ENCODE assay signal across 15 cellular contexts in genomic region chr14:80152166-80152565, GRCh38. TPM values are rescaled to one million over a fixed set of nuclear protein-coding genes. Genes with fewer than 3 reads are reported as not detected.
A peak's percentile ranks its signal among the peaks of the same experiment; 100 is the strongest.
DNase-seq lines count a peak whose midpoint lies in the region; TF ChIP-seq lines count a peak whose summit lies in the region.
"Had no signal": no experiment of that assay in that cellular context is flagged by ENCODE, and none has a peak within 500 bp of the region (broad histone marks: within the 10 kb centered on the region; RNA-seq: fewer than 3 reads in every experiment).

No MANE protein-coding gene starts in this region.

- no peaks in the 10 kb centered on the region for H3K36me3 ChIP-seq in SK-N-MC (ENCODE audit: insufficient read depth, low read length)

- H3K9me3 ChIP-seq in SK-N-MC (ENCODE audit: low read depth, low read length): no peaks in the 10 kb centered on the region
- H3K9me3 ChIP-seq: A549 had no signal

- peaks cover 17% of the 10 kb centered on the region for H3K4me1 Mint-ChIP-seq in osteocyte (ENCODE audit: unreplicated experiment)
- H3K4me1 Mint-ChIP-seq: CD14-positive monocyte had no signal

- peaks cover 13% of the 10 kb centered on the region for H3K9me3 Mint-ChIP-seq in osteocyte (ENCODE audit: unreplicated experiment)
- H3K9me3 Mint-ChIP-seq: CD14-positive monocyte; CD8-positive, alpha-beta T cell had no signal

- no peak overlapping the region for H3K9ac ChIP-seq in SK-N-MC (ENCODE audit: insufficient read length)

- intact Hi-C loops in posterior vena cava (cut with DNase I): no loop called here

- CTCF ChIA-PET in HEK293T (lab: Yijun Ruan, JAX): no interaction called here

- peaks cover 3% of the 10 kb centered on the region for H3K36me3 Mint-ChIP-seq in osteocyte (ENCODE audit: unreplicated experiment)
- H3K36me3 Mint-ChIP-seq: CD14-positive monocyte; CD8-positive, alpha-beta T cell had no signal

- peak; percentile 87 for DNase-seq in SK-N-MC (ENCODE audit: low read depth, low spot score)
- peak; percentile 57 for DNase-seq in epithelial cell of esophagus (ENCODE audit: low read depth)
- no peak for DNase-seq in osteocyte (ENCODE audit: extremely low spot score, unreplicated experiment)
- no peak for DNase-seq in posterior vena cava (ENCODE audit: low spot score)
- DNase-seq in GM20000 (ENCODE audit: low spot score): no peak
- no peak for DNase-seq in HEK293T (ENCODE audit: extremely low spot score)
- DNase-seq in NOMO-1 (lab: John Stamatoyannopoulos, UW; ENCODE audit: unreplicated experiment in 2 of 2): no peak
- DNase-seq: CD8-positive, alpha-beta T cell; COR-L47; DMS153; DMS79 treated with DMSO at 0.1 percent for 48 hours; EL; HCEC 1CT had no signal

- no peak overlapping the region; the same call in 1 of the 2 replicates for H3K4me3 ChIP-seq in SK-N-MC
- H3K4me3 ChIP-seq in epithelial cell of esophagus (ENCODE audit: low read length): no peak overlapping the region
- H3K4me3 ChIP-seq: A549 had no signal

- H3K27ac ChIP-seq in SK-N-MC: peak overlapping the region; percentile 73
- H3K27ac ChIP-seq: A549 had no signal

- H3K27ac Mint-ChIP-seq in osteocyte (ENCODE audit: unreplicated experiment): peak overlapping the region; percentile 83
- H3K27ac Mint-ChIP-seq: CD14-positive monocyte; CD8-positive, alpha-beta T cell had no signal

- TF ChIP-seq CTCF in epithelial cell of esophagus (IDR thresholded peaks at IDR 0.05; ENCODE audit: insufficient read depth, low read depth, low read length, missing control alignments) (no peak), osteocyte (IDR thresholded peaks at IDR 0.05) (no peak), GM20000 (IDR thresholded peaks at IDR 0.05; ENCODE audit: extremely low read depth, missing control alignments) (no peak)

- H3K4me3 Mint-ChIP-seq in osteocyte (ENCODE audit: unreplicated experiment): no peak overlapping the region
- H3K4me3 Mint-ChIP-seq: CD14-positive monocyte; CD8-positive, alpha-beta T cell had no signal

- no peaks in the 10 kb centered on the region for H3K27me3 Mint-ChIP-seq in osteocyte (ENCODE audit: unreplicated experiment)

- POLR2A ChIA-PET in HEK293T (lab: Yijun Ruan, JAX): no interaction called here

TF ChIP-seq in HEK293T, 16 proteins besides CTCF, POLR2A, EP300 and RAD21:
- no peak for TF ChIP-seq SUZ12 (IDR thresholded peaks at IDR 0.05)
- TF ChIP-seq NFRKB (IDR thresholded peaks at IDR 0.05): no peak
- no peak for TF ChIP-seq ZNF384 (IDR thresholded peaks at IDR 0.05)
- no peak for TF ChIP-seq HDGF (IDR thresholded peaks at IDR 0.05; ENCODE audit: borderline replicate concordance)
- TF ChIP-seq ELF4 (IDR thresholded peaks at IDR 0.05): no peak
- no peak for TF ChIP-seq CTBP1 (IDR thresholded peaks at IDR 0.05; ENCODE audit: borderline replicate concordance)
- TF ChIP-seq, protein P1, sequence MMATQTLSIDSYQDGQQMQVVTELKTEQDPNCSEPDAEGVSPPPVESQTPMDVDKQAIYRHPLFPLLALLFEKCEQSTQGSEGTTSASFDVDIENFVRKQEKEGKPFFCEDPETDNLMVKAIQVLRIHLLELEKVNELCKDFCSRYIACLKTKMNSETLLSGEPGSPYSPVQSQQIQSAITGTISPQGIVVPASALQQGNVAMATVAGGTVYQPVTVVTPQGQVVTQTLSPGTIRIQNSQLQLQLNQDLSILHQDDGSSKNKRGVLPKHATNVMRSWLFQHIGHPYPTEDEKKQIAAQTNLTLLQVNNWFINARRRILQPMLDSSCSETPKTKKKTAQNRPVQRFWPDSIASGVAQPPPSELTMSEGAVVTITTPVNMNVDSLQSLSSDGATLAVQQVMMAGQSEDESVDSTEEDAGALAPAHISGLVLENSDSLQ (IDR thresholded peaks at IDR 0.05): no peak

RNA-seq across cellular contexts. Expression of gene DIO2, which starts 59.1 kb away (rescaled TPM):
- total RNA-seq in osteocyte (240 and 244 TPM in 2 replicates), posterior vena cava (1 to 10 TPM; 4.8 to 6.1 TPM)
- total RNA-seq: CD8-positive, alpha-beta T cell had no signal

Comparison
In these comparisons a context has a peak if more than half of its experiments do, and no peak if none do; other contexts are left out.
1. DNase-seq: peak in SK-N-MC (single experiment) and epithelial cell of esophagus (single experiment); none in osteocyte (single experiment), posterior vena cava (single experiment), GM20000 (single experiment), HEK293T (single experiment) and NOMO-1 (0 of 2).
2. RNA of gene DIO2, which starts 59.1 kb away (total RNA-seq): 240 to 244 TPM in osteocyte; 4.8 to 6.1 TPM in posterior vena cava; every median in the first group is over 10 times any median in the second.